In genomic region chr17:43546317-43547188, GRCh38 we compare ENCODE assay signal across 7 cellular contexts. TPM values are rescaled to one million over a fixed set of nuclear protein-coding genes. Genes with fewer than 3 reads are reported as not detected.
DNase-seq lines count a peak whose midpoint lies in the region; ATAC-seq, FAIRE-seq and TF ChIP-seq lines count a peak whose summit lies in the region.

Gene ETV4 (minus strand): TSS chr17:43546340. CDS start chr17:43545617, 723 bp downstream.

- H3K9me3 ChIP-seq in small intestine (ENCODE audit: control insufficient read depth, low read depth) = no peaks in the 10 kb centered on the region

- no peak for TF ChIP-seq CTCF in WTC11 (IDR thresholded peaks at IDR 0.05)
- TF ChIP-seq CTCF in bronchial epithelial cell (IDR thresholded peaks at IDR 0.05; ENCODE audit: insufficient read depth, low read length, severe bottlenecking) = no peak

- H3K36me3 ChIP-seq in bronchial epithelial cell (ENCODE audit: control insufficient read depth, insufficient read depth, low read length) = no peaks in the 10 kb centered on the region
- no peaks in the 10 kb centered on the region for H3K36me3 ChIP-seq in small intestine (ENCODE audit: control insufficient read depth in 2 of 2, insufficient read depth in 2 of 2, low read length in 2 of 2)

- peak within 1 kb of the TSS in 1 of 2 donors; percentile 53 for H3K27ac ChIP-seq in small intestine (ENCODE audit: low read depth in 1 of 2, low read length in 1 of 2)

- H3K4me1 ChIP-seq in small intestine (ENCODE audit: control insufficient read depth in 2 of 2, insufficient read depth in 1 of 2, low read depth in 1 of 2, low read length in 1 of 2) = peaks cover 2 to 6% of the 10 kb centered on the region in 2 donors

- no peak for FAIRE-seq in bronchial epithelial cell (lab: Jason Lieb, UNC)
- FAIRE-seq in small intestine (lab: Jason Lieb, UNC) = no peak

- H3K36me3 Mint-ChIP-seq in WTC11 = peaks cover 6% of the 10 kb centered on the region; the same call in 1 of the 2 replicates

- 1% methylated on average over 47 of the region's 47 CpGs for WGBS in small intestine, 3 donors

- H3K4me1 Mint-ChIP-seq in WTC11 = peaks cover 64% of the 10 kb centered on the region

- H3K27me3 ChIP-seq in bronchial epithelial cell (ENCODE audit: control insufficient read depth, insufficient read depth, low read length) (no peaks in the 10 kb centered on the region), small intestine (ENCODE audit: control insufficient read depth in 2 of 2, insufficient read depth in 2 of 2, low read length in 2 of 2) (peaks cover 0 to 6% of the 10 kb centered on the region in 2 donors)

- ATAC-seq in GM18511 (IDR thresholded peaks at IDR 0.05; ENCODE audit: unreplicated experiment) (peak; percentile 88), HG03066 (IDR thresholded peaks at IDR 0.05; ENCODE audit: low read depth, unreplicated experiment) (peak; percentile 67), WTC11 (peak; percentile 63)

- H3K9me3 Mint-ChIP-seq in WTC11 = 0 out of 2 replicates have a peak, but pooled peaks cover 3% of the 10 kb centered on the region

- H3K4me3 Mint-ChIP-seq in WTC11 = peak within 1 kb of the TSS; percentile 89

- peak within 1 kb of the TSS; percentile 94 for H3K27ac Mint-ChIP-seq in WTC11

- H3K27me3 Mint-ChIP-seq in WTC11 (ENCODE audit: low read depth) = no peaks in the 10 kb centered on the region; the same call in 1 of the 2 replicates

- H3K4me3 ChIP-seq in bronchial epithelial cell (ENCODE audit: low read depth, low read length) = peak within 1 kb of the TSS; percentile 44
- H3K4me3 ChIP-seq in small intestine (ENCODE audit: low read depth in 1 of 2, low read length in 2 of 2) = peak within 1 kb of the TSS; percentile 13 to 51

- CTCF ChIA-PET in WTC11 (lab: Charles Lee) = interaction anchor here (0.6 to 1.8 kb wide), 15 partner anchors 8 to 243 kb away, joined by 3 to 7 read pairs (median 4); partner anchors contain the start of gene DHX8

- POLR2A ChIA-PET in WTC11 (lab: Charles Lee) = interaction anchor here (0.5 to 2.7 kb wide), 8 partner anchors 16 to 271 kb away, joined by 3 to 20 read pairs (median 5); no protein-coding TSS in a partner anchor

- DNase-seq in NCI-H2196 (lab: John Stamatoyannopoulos, UW; ENCODE audit: unreplicated experiment) (peak; percentile 95), WTC11 (ENCODE audit: low spot score) (peak; percentile 98), bronchial epithelial cell (ENCODE audit: low read depth) (peak; percentile 80), iPS-NIHi7 (ENCODE audit: extremely low spot score) (peak; percentile 95), small intestine (peak; percentile 89)

TF ChIP-seq in WTC11, 78 proteins besides CTCF, POLR2A, EP300 and RAD21:
- TF ChIP-seq ZNF423 (CRISPR knock-in tag; IDR thresholded peaks at IDR 0.05) (no peak), ZNF219 (CRISPR knock-in tag; IDR thresholded peaks at IDR 0.05; ENCODE audit: borderline replicate concordance) (no peak), HMGXB4 (CRISPR knock-in tag; IDR thresholded peaks at IDR 0.05) (peak; percentile 4; the same call in 1 of the 2 replicates), MAX (CRISPR knock-in tag; IDR thresholded peaks at IDR 0.05) (0 out of 2 replicates have a peak, but pooled peaks have one; percentile 13), ZNF138 (CRISPR knock-in tag; conservative IDR thresholded peaks at IDR 0.05) (no peak), MYBL2 (CRISPR knock-in tag; IDR thresholded peaks at IDR 0.05) (peak; percentile 22; the same call in 1 of the 2 replicates), NFYB (CRISPR knock-in tag; conservative IDR thresholded peaks at IDR 0.05; ENCODE audit: low read depth) (peak; percentile 67), SMAD3 (CRISPR knock-in tag; IDR thresholded peaks at IDR 0.05; ENCODE audit: borderline replicate concordance) (no peak), GTF2I (CRISPR knock-in tag; conservative IDR thresholded peaks at IDR 0.05) (0 out of 2 replicates have a peak, but pooled peaks have one; percentile 21)
TF ChIP-seq in WTC11: peak in this region for 5.

RNA-seq across cellular contexts. Expression of gene ETV4, which starts in this region (rescaled TPM):
- 147 to 195 TPM (median 147 TPM) in 3 replicates for total RNA-seq in WTC11 (2021)
- 1.4 and 3.2 TPM in 2 replicates for total RNA-seq in bronchial epithelial cell
- 1 to 10 TPM; 1.3 to 6.9 (median 2.2) TPM for polyA plus RNA-seq in small intestine

Comparison
In these comparisons a context has a peak if more than half of its experiments do, and no peak if none do; other contexts are left out.
1. RNA of gene ETV4 (total RNA-seq): 147 to 195 TPM in WTC11; 1.4 to 3.2 TPM in bronchial epithelial cell; every median in the first group is over 10 times any median in the second.
2. Peak in every context shown above with its lines, with median percentiles within 50 percentile points of each other: ATAC-seq and DNase-seq.